Comparison of ENCODE assay signal across 20 cellular contexts in genomic region chrX:350148-350533, GRCh38. TPM values are rescaled to one million over a fixed set of nuclear protein-coding genes. Genes with fewer than 3 reads are reported as not detected.
A peak's percentile ranks its signal among the peaks of the same experiment; 100 is the strongest.
DNase-seq lines count a peak whose midpoint lies in the region; ATAC-seq and TF ChIP-seq lines count a peak whose summit lies in the region.
"Had no signal": no experiment of that assay in that cellular context is flagged by ENCODE, and none has a peak within 500 bp of the region (broad histone marks: within the 10 kb centered on the region; RNA-seq: fewer than 3 reads in every experiment).

No MANE protein-coding gene starts in this region.

- no peak overlapping the region for H2AFZ ChIP-seq in mesenchymal stem cell (ENCODE audit: low read depth, low read length)

- H4K91ac ChIP-seq in mesenchymal stem cell (ENCODE audit: low read length) = no peak overlapping the region

- H3K4me3 ChIP-seq in right atrium auricular region (no peak overlapping the region), mesenchymal stem cell (ENCODE audit: insufficient read depth in 1 of 2, low read depth in 1 of 2, low read length in 2 of 2) (no peak overlapping the region)
- H3K4me3 ChIP-seq: SJSA1 had no signal

- H3K27me3 ChIP-seq in right atrium auricular region (no peaks in the 10 kb centered on the region), mesenchymal stem cell (ENCODE audit: control insufficient read depth in 1 of 2, insufficient read depth in 1 of 2, low read length in 2 of 2) (no peaks in the 10 kb centered on the region)
- H3K27me3 ChIP-seq: BE2C, SJSA1 had no signal

- peak overlapping the region; percentile 70 for H2BK15ac ChIP-seq in mesenchymal stem cell (ENCODE audit: low read depth, poor library complexity, severe bottlenecking)

- no peak overlapping the region for H3K14ac ChIP-seq in mesenchymal stem cell (ENCODE audit: low read length in 2 of 2)

- H3K36me3 Mint-ChIP-seq in activated T-helper 2 cell treated with anti-CD3 and anti-CD28 coated beads, Interferon-gamma antibody, Interleukin-2, Interleukin-4, amounts not matched to agents 10 μg/mL and 5 μg/mL and 100 μg/mL, durations not matched to agents 14 hours and 24 hours and 36 hours (ENCODE audit: low read depth) = peaks cover 6% of the 10 kb centered on the region

- H3K27ac ChIP-seq in right atrium auricular region = peak overlapping the region in 1 of 2 donors; percentile 78
- H3K27ac ChIP-seq in mesenchymal stem cell (ENCODE audit: low read length, poor library complexity, severe bottlenecking) = no peak overlapping the region
- H3K27ac ChIP-seq: SJSA1 had no signal

- H3K9me3 ChIP-seq in right atrium auricular region (no peaks in the 10 kb centered on the region), mesenchymal stem cell (ENCODE audit: control insufficient read depth, low read length) (no peaks in the 10 kb centered on the region)
- H3K9me3 ChIP-seq: BE2C had no signal

- H3K36me3 ChIP-seq in right atrium auricular region = peaks cover 2% of the 10 kb centered on the region
- peaks cover 8 to 45% of the 10 kb centered on the region in 2 experiments for H3K36me3 ChIP-seq in mesenchymal stem cell (ENCODE audit: control insufficient read depth in 1 of 2, insufficient read depth in 2 of 2, low read depth in 1 of 2, low read length in 2 of 2)
- H3K36me3 ChIP-seq: BE2C, SJSA1 had no signal

- no peak overlapping the region for H3K18ac ChIP-seq in mesenchymal stem cell (ENCODE audit: low read depth in 1 of 2, low read length in 2 of 2)

- WGBS in mesenchymal stem cell = 90% methylated on average over 19 of the region's 20 CpGs

- H2BK120ac ChIP-seq in mesenchymal stem cell (ENCODE audit: low read depth, low read length) = no peak overlapping the region

- no peak overlapping the region for H3K9ac ChIP-seq in mesenchymal stem cell (ENCODE audit: low read length)

- peaks cover 0 to 9% of the 10 kb centered on the region in 2 donors for H3K4me1 ChIP-seq in right atrium auricular region
- H3K4me1 ChIP-seq in mesenchymal stem cell (ENCODE audit: control insufficient read depth, insufficient read depth, low read depth, low read length) = peaks cover 7% of the 10 kb centered on the region
- H3K4me1 ChIP-seq: BE2C, SJSA1 had no signal

- H3K79me1 ChIP-seq in mesenchymal stem cell (replicated peaks; ENCODE audit: low read length, poor library complexity, severe bottlenecking) = peaks cover 23% of the 10 kb centered on the region

- no peaks in the 10 kb centered on the region for H3K9me3 Mint-ChIP-seq in activated T-helper 2 cell treated with anti-CD3 and anti-CD28 coated beads, Interferon-gamma antibody, Interleukin-2, Interleukin-4, amounts not matched to agents 10 μg/mL and 5 μg/mL and 100 μg/mL, durations not matched to agents 14 hours and 24 hours and 36 hours
- H3K9me3 Mint-ChIP-seq: CD4-positive, alpha-beta memory T cell; HFFc6 had no signal

- ATAC-seq in Right ventricle myocardium inferior = no peak

- no peak overlapping the region for H3K4me3 Mint-ChIP-seq in activated T-helper 2 cell treated with anti-CD3 and anti-CD28 coated beads, Interferon-gamma antibody, Interleukin-2, Interleukin-4, amounts not matched to agents 10 μg/mL and 5 μg/mL and 100 μg/mL, durations not matched to agents 14 hours and 24 hours and 36 hours (ENCODE audit: low read depth)
- H3K4me3 Mint-ChIP-seq: CD4-positive, alpha-beta memory T cell; HFFc6 had no signal

- no peaks in the 10 kb centered on the region for H3K27me3 Mint-ChIP-seq in activated T-helper 2 cell treated with anti-CD3 and anti-CD28 coated beads, Interferon-gamma antibody, Interleukin-2, Interleukin-4, amounts not matched to agents 10 μg/mL and 5 μg/mL and 100 μg/mL, durations not matched to agents 14 hours and 24 hours and 36 hours (ENCODE audit: low read depth)
- H3K27me3 Mint-ChIP-seq: CD4-positive, alpha-beta memory T cell had no signal

- intact Hi-C loops in Right ventricle myocardium inferior (cut with DNase I) = no loop called here
- intact Hi-C loops in activated T-helper 2 cell treated with anti-CD3 and anti-CD28 coated beads, Interferon-gamma antibody, Interleukin-2, Interleukin-4, amounts not matched to agents 10 μg/mL and 5 μg/mL and 100 μg/mL, durations not matched to agents 14 hours and 24 hours and 36 hours (cut with micrococcal nuclease) = no loop called here

- H3K4ac ChIP-seq in mesenchymal stem cell (ENCODE audit: low read depth in 1 of 2, low read length in 2 of 2) = no peak overlapping the region

- no peak overlapping the region for H2AK5ac ChIP-seq in mesenchymal stem cell (ENCODE audit: low read length, severe bottlenecking)

- H3K4me2 ChIP-seq in mesenchymal stem cell (ENCODE audit: low read length, poor library complexity, severe bottlenecking) = no peak overlapping the region

- DNase-seq in Right ventricle myocardium inferior (ENCODE audit: missing footprints) (peak; percentile 28), right atrium auricular region (ENCODE audit: low spot score) (no peak), globus pallidus (ENCODE audit: low spot score) (peak; percentile 4), mesenchymal stem cell (no peak), SHP77 treated with DMSO at 0.1 percent for 48 hours (lab: John Stamatoyannopoulos, UW) (no peak), NCI-H345 treated with DMSO at 0.1 percent for 48 hours (lab: John Stamatoyannopoulos, UW; ENCODE audit: unreplicated experiment) (no peak), LoVo (ENCODE audit: low spot score) (no peak)
- DNase-seq in activated T-helper 2 cell treated with anti-CD3 and anti-CD28 coated beads, Interferon-gamma antibody, Interleukin-2, Interleukin-4, amounts not matched to agents 10 μg/mL and 5 μg/mL and 100 μg/mL, durations not matched to agents 14 hours and 24 hours and 36 hours (ENCODE audit: low spot score) = no peak
- DNase-seq: 8988T; BE2C; Calu3; CD4-positive, alpha-beta memory T cell; DMS53; GOT3; HFFc6; KBM-7; NCI-H1436; NCI-H2081 treated with DMSO at 0.1 percent for 48 hours; NCI-H524 had no signal

- H2BK12ac ChIP-seq in mesenchymal stem cell (ENCODE audit: low read length in 2 of 2) = no peak overlapping the region

- no peak overlapping the region for H3K23ac ChIP-seq in mesenchymal stem cell (ENCODE audit: low read length in 2 of 2)

- no peak overlapping the region for H3K27ac Mint-ChIP-seq in activated T-helper 2 cell treated with anti-CD3 and anti-CD28 coated beads, Interferon-gamma antibody, Interleukin-2, Interleukin-4, amounts not matched to agents 10 μg/mL and 5 μg/mL and 100 μg/mL, durations not matched to agents 14 hours and 24 hours and 36 hours
- H3K27ac Mint-ChIP-seq: CD4-positive, alpha-beta memory T cell; HFFc6 had no signal

- TF ChIP-seq CTCF in right atrium auricular region (IDR thresholded peaks at IDR 0.05) = no peak

- no peak overlapping the region for H4K8ac ChIP-seq in mesenchymal stem cell (ENCODE audit: low read length)

- no peaks in the 10 kb centered on the region for H3K4me1 Mint-ChIP-seq in activated T-helper 2 cell treated with anti-CD3 and anti-CD28 coated beads, Interferon-gamma antibody, Interleukin-2, Interleukin-4, amounts not matched to agents 10 μg/mL and 5 μg/mL and 100 μg/mL, durations not matched to agents 14 hours and 24 hours and 36 hours (ENCODE audit: low read depth)

- H2BK5ac ChIP-seq in mesenchymal stem cell (ENCODE audit: low read depth, low read length, poor library complexity, severe bottlenecking) = no peak overlapping the region

RNA-seq across cellular contexts. Expression of gene GTPBP6, which starts 31.5 kb away (rescaled TPM):
- total RNA-seq in Right ventricle myocardium inferior (51.4 TPM), right atrium auricular region (10 to 100 TPM; 44.6 to 52.1 TPM)
- polyA plus RNA-seq in mesenchymal stem cell (2013, experiment 1 of 2) = 29.7 TPM
- polyA plus RNA-seq in mesenchymal stem cell (2013, experiment 2 of 2) = 29.8 TPM
- total RNA-seq in activated T-helper 2 cell treated with anti-CD3 and anti-CD28 coated beads, Interferon-gamma antibody, Interleukin-2, Interleukin-4, amounts not matched to agents 10 μg/mL and 5 μg/mL and 100 μg/mL, durations not matched to agents 14 hours and 24 hours and 36 hours = 65.5 and 67.0 TPM in 2 replicates

RNA-seq across cellular contexts. Expression of gene PPP2R3B, which starts 36.6 kb away (rescaled TPM):
- total RNA-seq in Right ventricle myocardium inferior (164 TPM), right atrium auricular region (10 to 100 TPM; 58.6 to 70.1 TPM)
- 6.5 TPM for polyA plus RNA-seq in mesenchymal stem cell (2013, experiment 1 of 2)
- 6.4 TPM for polyA plus RNA-seq in mesenchymal stem cell (2013, experiment 2 of 2)
- 39.8 and 47.6 TPM in 2 replicates for total RNA-seq in activated T-helper 2 cell treated with anti-CD3 and anti-CD28 coated beads, Interferon-gamma antibody, Interleukin-2, Interleukin-4, amounts not matched to agents 10 μg/mL and 5 μg/mL and 100 μg/mL, durations not matched to agents 14 hours and 24 hours and 36 hours

Comparison
In these comparisons a context has a peak if more than half of its experiments do, and no peak if none do; other contexts are left out.
1. DNase-seq: peak in Right ventricle myocardium inferior (single experiment) and globus pallidus (single experiment); none in right atrium auricular region (single experiment), mesenchymal stem cell (single experiment), SHP77 treated with DMSO at 0.1 percent for 48 hours (single experiment), NCI-H345 treated with DMSO at 0.1 percent for 48 hours (single experiment), LoVo (single experiment) and activated T-helper 2 cell treated with anti-CD3 and anti-CD28 coated beads, Interferon-gamma antibody, Interleukin-2, Interleukin-4, amounts not matched to agents 10 μg/mL and 5 μg/mL and 100 μg/mL, durations not matched to agents 14 hours and 24 hours and 36 hours (single experiment).